Comparison of ENCODE assay signal across 1 cellular context in genomic region chr12:62601765-62602444, GRCh38.
TF ChIP-seq lines count a peak whose summit lies in the region.

No MANE protein-coding gene starts in this region.

TF ChIP-seq in K562, 482 proteins besides CTCF, POLR2A, EP300 and RAD21 (continued from another document and continues in another):
- TF ChIP-seq E2F5 (CRISPR knock-in tag; IDR thresholded peaks at IDR 0.05): 0 out of 2 replicates have a peak, but pooled peaks have one; percentile 31
- TF ChIP-seq GABPB2 (CRISPR knock-in tag; conservative IDR thresholded peaks at IDR 0.05): no peak
- TF ChIP-seq SPI1 (IDR thresholded peaks at IDR 0.05; ENCODE audit: borderline replicate concordance, low read depth, low read length): peak; percentile 94
- 0 out of 2 replicates have a peak, but pooled peaks have one; percentile 57 for TF ChIP-seq XRCC5 (IDR thresholded peaks at IDR 0.05; ENCODE audit: low read depth, low read length)
- TF ChIP-seq ZNF699 (CRISPR knock-in tag; IDR thresholded peaks at IDR 0.05; ENCODE audit: insufficient replicate concordance): no peak
- TF ChIP-seq ZBTB2 (IDR thresholded peaks at IDR 0.05): no peak; the same call in 1 of the 2 replicates
- TF ChIP-seq ELK1 (CRISPR knock-in tag; IDR thresholded peaks at IDR 0.05): no peak
- no peak for TF ChIP-seq SMARCB1 (IDR thresholded peaks at IDR 0.05; ENCODE audit: insufficient read length, low read depth)
- TF ChIP-seq RFX1 (IDR thresholded peaks at IDR 0.05): no peak
- TF ChIP-seq ARID4B (CRISPR knock-in tag; IDR thresholded peaks at IDR 0.05): 0 out of 2 replicates have a peak, but pooled peaks have one; percentile 32
- TF ChIP-seq MITF (IDR thresholded peaks at IDR 0.05): no peak
- TF ChIP-seq SIN3A (IDR thresholded peaks at IDR 0.05; ENCODE audit: borderline replicate concordance in 2 of 2, control insufficient read depth in 1 of 2, low read depth in 2 of 2, low read length in 2 of 2): no peak
- no peak for TF ChIP-seq CBFA2T2 (conservative IDR thresholded peaks at IDR 0.05)
- TF ChIP-seq PCBP2 (IDR thresholded peaks at IDR 0.05; ENCODE audit: low read depth, low read length, poor library complexity, severe bottlenecking): no peak
- no peak for TF ChIP-seq ZNF263 (CRISPR knock-in tag; IDR thresholded peaks at IDR 0.05; ENCODE audit: borderline replicate concordance)
- no peak for TF ChIP-seq ZNF431 (CRISPR knock-in tag; IDR thresholded peaks at IDR 0.05)
- no peak for TF ChIP-seq ZNF740 (CRISPR knock-in tag; IDR thresholded peaks at IDR 0.05)
- 0 out of 4 replicates have a peak, but pooled peaks of 1 of the 2 experiments have one; percentile 8 for TF ChIP-seq ZNF740 (tag; IDR thresholded peaks at IDR 0.05)
- TF ChIP-seq POLR3G (IDR thresholded peaks at IDR 0.05; ENCODE audit: extremely low read depth, insufficient read length, insufficient replicate concordance): no peak
- TF ChIP-seq MCM3 (IDR thresholded peaks at IDR 0.05): no peak
- no peak; the same call in 1 of the 2 replicates for TF ChIP-seq RB1 (IDR thresholded peaks at IDR 0.05; ENCODE audit: low read depth)
- no peak for TF ChIP-seq CXXC5 (CRISPR knock-in tag; IDR thresholded peaks at IDR 0.05)
- TF ChIP-seq, protein P1, sequence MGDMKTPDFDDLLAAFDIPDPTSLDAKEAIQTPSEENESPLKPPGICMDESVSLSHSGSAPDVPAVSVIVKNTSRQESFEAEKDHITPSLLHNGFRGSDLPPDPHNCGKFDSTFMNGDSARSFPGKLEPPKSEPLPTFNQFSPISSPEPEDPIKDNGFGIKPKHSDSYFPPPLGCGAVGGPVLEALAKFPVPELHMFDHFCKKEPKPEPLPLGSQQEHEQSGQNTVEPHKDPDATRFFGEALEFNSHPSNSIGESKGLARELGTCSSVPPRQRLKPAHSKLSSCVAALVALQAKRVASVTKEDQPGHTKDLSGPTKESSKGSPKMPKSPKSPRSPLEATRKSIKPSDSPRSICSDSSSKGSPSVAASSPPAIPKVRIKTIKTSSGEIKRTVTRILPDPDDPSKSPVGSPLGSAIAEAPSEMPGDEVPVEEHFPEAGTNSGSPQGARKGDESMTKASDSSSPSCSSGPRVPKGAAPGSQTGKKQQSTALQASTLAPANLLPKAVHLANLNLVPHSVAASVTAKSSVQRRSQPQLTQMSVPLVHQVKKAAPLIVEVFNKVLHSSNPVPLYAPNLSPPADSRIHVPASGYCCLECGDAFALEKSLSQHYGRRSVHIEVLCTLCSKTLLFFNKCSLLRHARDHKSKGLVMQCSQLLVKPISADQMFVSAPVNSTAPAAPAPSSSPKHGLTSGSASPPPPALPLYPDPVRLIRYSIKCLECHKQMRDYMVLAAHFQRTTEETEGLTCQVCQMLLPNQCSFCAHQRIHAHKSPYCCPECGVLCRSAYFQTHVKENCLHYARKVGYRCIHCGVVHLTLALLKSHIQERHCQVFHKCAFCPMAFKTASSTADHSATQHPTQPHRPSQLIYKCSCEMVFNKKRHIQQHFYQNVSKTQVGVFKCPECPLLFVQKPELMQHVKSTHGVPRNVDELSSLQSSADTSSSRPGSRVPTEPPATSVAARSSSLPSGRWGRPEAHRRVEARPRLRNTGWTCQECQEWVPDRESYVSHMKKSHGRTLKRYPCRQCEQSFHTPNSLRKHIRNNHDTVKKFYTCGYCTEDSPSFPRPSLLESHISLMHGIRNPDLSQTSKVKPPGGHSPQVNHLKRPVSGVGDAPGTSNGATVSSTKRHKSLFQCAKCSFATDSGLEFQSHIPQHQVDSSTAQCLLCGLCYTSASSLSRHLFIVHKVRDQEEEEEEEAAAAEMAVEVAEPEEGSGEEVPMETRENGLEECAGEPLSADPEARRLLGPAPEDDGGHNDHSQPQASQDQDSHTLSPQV (IDR thresholded peaks at IDR 0.05): no peak
- TF ChIP-seq, protein P2, sequence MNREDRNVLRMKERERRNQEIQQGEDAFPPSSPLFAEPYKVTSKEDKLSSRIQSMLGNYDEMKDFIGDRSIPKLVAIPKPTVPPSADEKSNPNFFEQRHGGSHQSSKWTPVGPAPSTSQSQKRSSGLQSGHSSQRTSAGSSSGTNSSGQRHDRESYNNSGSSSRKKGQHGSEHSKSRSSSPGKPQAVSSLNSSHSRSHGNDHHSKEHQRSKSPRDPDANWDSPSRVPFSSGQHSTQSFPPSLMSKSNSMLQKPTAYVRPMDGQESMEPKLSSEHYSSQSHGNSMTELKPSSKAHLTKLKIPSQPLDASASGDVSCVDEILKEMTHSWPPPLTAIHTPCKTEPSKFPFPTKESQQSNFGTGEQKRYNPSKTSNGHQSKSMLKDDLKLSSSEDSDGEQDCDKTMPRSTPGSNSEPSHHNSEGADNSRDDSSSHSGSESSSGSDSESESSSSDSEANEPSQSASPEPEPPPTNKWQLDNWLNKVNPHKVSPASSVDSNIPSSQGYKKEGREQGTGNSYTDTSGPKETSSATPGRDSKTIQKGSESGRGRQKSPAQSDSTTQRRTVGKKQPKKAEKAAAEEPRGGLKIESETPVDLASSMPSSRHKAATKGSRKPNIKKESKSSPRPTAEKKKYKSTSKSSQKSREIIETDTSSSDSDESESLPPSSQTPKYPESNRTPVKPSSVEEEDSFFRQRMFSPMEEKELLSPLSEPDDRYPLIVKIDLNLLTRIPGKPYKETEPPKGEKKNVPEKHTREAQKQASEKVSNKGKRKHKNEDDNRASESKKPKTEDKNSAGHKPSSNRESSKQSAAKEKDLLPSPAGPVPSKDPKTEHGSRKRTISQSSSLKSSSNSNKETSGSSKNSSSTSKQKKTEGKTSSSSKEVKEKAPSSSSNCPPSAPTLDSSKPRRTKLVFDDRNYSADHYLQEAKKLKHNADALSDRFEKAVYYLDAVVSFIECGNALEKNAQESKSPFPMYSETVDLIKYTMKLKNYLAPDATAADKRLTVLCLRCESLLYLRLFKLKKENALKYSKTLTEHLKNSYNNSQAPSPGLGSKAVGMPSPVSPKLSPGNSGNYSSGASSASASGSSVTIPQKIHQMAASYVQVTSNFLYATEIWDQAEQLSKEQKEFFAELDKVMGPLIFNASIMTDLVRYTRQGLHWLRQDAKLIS (CRISPR knock-in tag; IDR thresholded peaks at IDR 0.05): 0 out of 2 replicates have a peak, but pooled peaks have one; percentile 61
